10 cellular contexts compared by ENCODE assay signal in the genomic region with DNA sequence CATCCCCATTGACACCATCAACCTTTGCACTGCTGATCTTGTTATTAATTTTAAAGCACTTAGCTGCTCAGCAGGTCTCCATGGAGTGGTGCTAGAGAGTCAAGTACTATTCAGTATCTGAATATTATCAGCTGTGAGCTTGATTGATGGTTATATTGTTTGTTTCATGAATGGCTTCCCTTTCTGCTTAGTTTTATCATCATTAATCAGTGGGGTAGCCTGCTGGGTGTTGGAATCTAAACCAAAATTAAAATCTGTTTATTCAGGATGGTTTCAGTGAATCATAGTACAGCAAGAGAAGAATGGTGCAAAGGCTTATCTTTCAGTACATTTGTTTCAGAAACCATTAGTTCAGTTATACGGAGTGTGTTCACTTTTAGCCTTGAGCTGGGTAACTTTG. TPM values are rescaled to one million over a fixed set of nuclear protein-coding genes. Genes with fewer than 3 reads are reported as not detected.
DNase-seq lines count a peak whose midpoint lies in the region; ATAC-seq, FAIRE-seq and TF ChIP-seq lines count a peak whose summit lies in the region.
"Had no signal": no experiment of that assay in that cellular context is flagged by ENCODE, and none has a peak within 500 bp of the region (broad histone marks: within the 10 kb centered on the region; RNA-seq: fewer than 3 reads in every experiment).

No MANE protein-coding gene starts in this region.

- H2AFZ ChIP-seq in GM23248 (no peak overlapping the region), astrocyte (ENCODE audit: low read depth, low read length) (no peak overlapping the region)

- H3K27me3 ChIP-seq in GM23248 (replicated peaks; ENCODE audit: insufficient read depth) (peaks cover 2% of the 10 kb centered on the region), astrocyte (ENCODE audit: insufficient read depth, low read length) (no peaks in the 10 kb centered on the region)

- no peaks in the 10 kb centered on the region for H3K9me2 ChIP-seq in GM23248 (ENCODE audit: insufficient read depth)

- H3K4me1 ChIP-seq in GM23248 (ENCODE audit: insufficient read depth) (no peaks in the 10 kb centered on the region), astrocyte (ENCODE audit: insufficient read depth, low read length) (no peaks in the 10 kb centered on the region)

- H3K36me3 ChIP-seq in GM23248 (ENCODE audit: low read depth), result no peaks in the 10 kb centered on the region
- no peaks in the 10 kb centered on the region for H3K36me3 ChIP-seq in astrocyte (ENCODE audit: insufficient read depth, low read length)

- no peak overlapping the region for H3K4me3 Mint-ChIP-seq in astrocyte (ENCODE audit: unreplicated experiment)

- H4K20me1 ChIP-seq in GM23248 (ENCODE audit: insufficient read depth) (no peaks in the 10 kb centered on the region), astrocyte (ENCODE audit: insufficient read depth, low read length) (no peaks in the 10 kb centered on the region)

- H3K4me2 ChIP-seq in GM23248 (ENCODE audit: unreplicated experiment) (no peak overlapping the region), astrocyte (ENCODE audit: low read length) (no peak overlapping the region)

- no peak overlapping the region for H3K27ac Mint-ChIP-seq in astrocyte (ENCODE audit: unreplicated experiment)

- H3K9me3 Mint-ChIP-seq in astrocyte (ENCODE audit: unreplicated experiment), result no peaks in the 10 kb centered on the region

- H3K27me3 Mint-ChIP-seq in astrocyte (ENCODE audit: low read depth, unreplicated experiment), result no peaks in the 10 kb centered on the region

- 52 to 53% methylated on average over 1 of the region's 1 CpG for WGBS in GM23248 (ENCODE audit: low coverage in 1 of 2, low lambda C conversion rate in 2 of 2, missing lambda C conversion rate in 2 of 2), 2 experiments

- H3K36me3 Mint-ChIP-seq in astrocyte (ENCODE audit: low read depth, unreplicated experiment), result no peaks in the 10 kb centered on the region

- DNase-seq in GM10248 (ENCODE audit: extremely low spot score), result peak; percentile 31
- DNase-seq in GM23248, result peak; percentile 51
- DNase-seq in NCI-H128 (lab: John Stamatoyannopoulos, UW; ENCODE audit: unreplicated experiment), result peak; percentile 64
- DNase-seq in astrocyte (ENCODE audit: low read depth), result peak; percentile 28
- peak; percentile 75 to 85 for DNase-seq in lung microvascular endothelial cell (ENCODE audit: low read depth in 2 of 2)
- DNase-seq in foreskin melanocyte, result no peak
- DNase-seq in central memory CD4-positive, alpha-beta T cell, result no peak

- H3K9me3 ChIP-seq in GM23248 (ENCODE audit: low read depth) (no peaks in the 10 kb centered on the region), astrocyte (ENCODE audit: insufficient read depth, low read depth, low read length) (no peaks in the 10 kb centered on the region)

- H3K4me3 ChIP-seq in GM23248 (no peak overlapping the region), astrocyte (ENCODE audit: insufficient read depth, low read depth, low read length) (no peak overlapping the region)

- CTCF ChIA-PET in GM10248 (lab: Yijun Ruan, JAX), result interaction anchor here (0.8 to 4.6 kb wide), 24 partner anchors 9 to 281 kb away, joined by 3 to 33 read pairs (median 4); partner anchors contain the start of gene SLAIN1

- H3K9ac ChIP-seq in GM23248 (no peak overlapping the region), astrocyte (ENCODE audit: low read length) (no peak overlapping the region)

- in situ Hi-C loops in GM23248 (cut with MboI), result no loop called here

- peak; percentile 81 for TF ChIP-seq CTCF in GM10248 (IDR thresholded peaks at IDR 0.05; ENCODE audit: control extremely low read depth, extremely low read depth, low read depth, missing control alignments)
- peak; percentile 70 for TF ChIP-seq CTCF in astrocyte (IDR thresholded peaks at IDR 0.05; ENCODE audit: insufficient read depth, low read depth, low read length)

- no peaks in the 10 kb centered on the region for H3K79me2 ChIP-seq in GM23248 (ENCODE audit: insufficient read depth)
- no peaks in the 10 kb centered on the region for H3K79me2 ChIP-seq in astrocyte (ENCODE audit: insufficient read depth, low read length)

- no peaks in the 10 kb centered on the region for H3K4me1 Mint-ChIP-seq in astrocyte (ENCODE audit: low read depth, unreplicated experiment)

- POLR2A ChIA-PET in GM10248 (lab: Yijun Ruan, JAX), result interaction anchor here (0.6 kb wide), 1 partner anchor 14 kb away, joined by 3 read pairs; no protein-coding TSS in a partner anchor

- no peak for ATAC-seq in HG03045 (IDR thresholded peaks at IDR 0.05; ENCODE audit: unreplicated experiment)

- no peaks in the 10 kb centered on the region for H3F3A ChIP-seq in GM23248 (ENCODE audit: insufficient read depth)

- no peak for FAIRE-seq in astrocyte (lab: Jason Lieb, UNC)

- H3K27ac ChIP-seq in GM23248 (no peak overlapping the region), astrocyte (ENCODE audit: low read depth, low read length) (no peak overlapping the region)

RNA-seq across cellular contexts. Expression of gene SCEL, which starts 42.5 kb away (rescaled TPM):
- total RNA-seq in GM23248 (2014; rRNA removed; shearing (Covaris generic)), result not detected in 2 replicates
- not detected in 2 replicates for polyA plus RNA-seq in GM23248 (2016; fragmentation: Nextera tagmentation; extraction: Ambion mirVana)
- total RNA-seq in astrocyte (0.27 TPM in 1 of 2 replicates, not detected in the other), lung microvascular endothelial cell (not detected in 2 replicates)
- total RNA-seq: myocyte; T-helper 1 cell treated with Interleukin-12 subunit alpha and Interleukin-12 subunit beta and Interleukin-4 antibody, amounts not matched to agents 30 ng/mL and 1 ng/mL, for 36 hours had no signal

Comparison
In these comparisons a context has a peak if more than half of its experiments do, and no peak if none do; other contexts are left out.
1. DNase-seq: peak in GM10248 (single experiment), GM23248 (single experiment), NCI-H128 (single experiment), astrocyte (single experiment) and lung microvascular endothelial cell (2 of 2); none in foreskin melanocyte (single experiment) and central memory CD4-positive, alpha-beta T cell (single experiment).